1 cellular context compared by ENCODE assay signal in the genomic region with DNA sequence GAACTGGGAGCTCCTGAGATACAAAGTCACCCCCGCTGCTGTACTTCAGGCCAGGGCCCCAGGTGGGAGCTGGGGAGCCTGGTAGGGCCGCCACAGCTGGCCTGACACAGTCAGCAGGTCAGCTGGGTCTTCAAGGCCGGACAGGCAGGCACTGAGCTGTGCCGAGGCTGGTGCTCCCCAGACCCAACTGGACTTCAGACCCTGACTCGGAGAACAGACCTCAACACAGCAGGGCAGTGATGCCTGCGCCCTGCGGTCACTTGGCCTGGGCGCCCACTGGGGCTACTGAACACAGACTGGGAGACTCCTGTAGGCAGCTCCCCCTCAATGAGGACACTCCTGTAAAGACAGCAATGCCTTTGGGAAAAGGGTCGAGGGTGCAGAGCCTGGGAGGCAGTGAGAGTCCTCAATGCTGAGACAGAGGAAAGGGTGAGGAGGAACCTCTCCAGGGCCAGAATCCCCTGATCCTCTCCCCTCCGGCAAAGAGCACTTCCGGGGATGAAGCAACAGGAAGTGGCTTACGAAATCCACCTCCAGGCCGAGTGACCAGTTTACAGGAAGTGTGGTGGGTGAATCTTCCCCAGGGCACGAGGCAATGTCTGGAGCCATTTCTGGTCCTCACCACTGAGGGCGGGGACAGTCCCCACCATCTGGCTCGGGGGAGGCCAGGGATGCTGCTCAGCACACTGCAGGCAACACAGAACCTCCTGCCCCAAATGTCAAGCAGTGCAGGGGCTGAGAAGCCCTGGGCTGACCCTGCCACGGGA.
TF ChIP-seq lines count a peak whose summit lies in the region.

No MANE protein-coding gene starts in this region.

TF ChIP-seq in HepG2, 621 proteins besides CTCF, POLR2A, EP300 and RAD21 (continued from another document and continues in another):
- TF ChIP-seq, protein P1, sequence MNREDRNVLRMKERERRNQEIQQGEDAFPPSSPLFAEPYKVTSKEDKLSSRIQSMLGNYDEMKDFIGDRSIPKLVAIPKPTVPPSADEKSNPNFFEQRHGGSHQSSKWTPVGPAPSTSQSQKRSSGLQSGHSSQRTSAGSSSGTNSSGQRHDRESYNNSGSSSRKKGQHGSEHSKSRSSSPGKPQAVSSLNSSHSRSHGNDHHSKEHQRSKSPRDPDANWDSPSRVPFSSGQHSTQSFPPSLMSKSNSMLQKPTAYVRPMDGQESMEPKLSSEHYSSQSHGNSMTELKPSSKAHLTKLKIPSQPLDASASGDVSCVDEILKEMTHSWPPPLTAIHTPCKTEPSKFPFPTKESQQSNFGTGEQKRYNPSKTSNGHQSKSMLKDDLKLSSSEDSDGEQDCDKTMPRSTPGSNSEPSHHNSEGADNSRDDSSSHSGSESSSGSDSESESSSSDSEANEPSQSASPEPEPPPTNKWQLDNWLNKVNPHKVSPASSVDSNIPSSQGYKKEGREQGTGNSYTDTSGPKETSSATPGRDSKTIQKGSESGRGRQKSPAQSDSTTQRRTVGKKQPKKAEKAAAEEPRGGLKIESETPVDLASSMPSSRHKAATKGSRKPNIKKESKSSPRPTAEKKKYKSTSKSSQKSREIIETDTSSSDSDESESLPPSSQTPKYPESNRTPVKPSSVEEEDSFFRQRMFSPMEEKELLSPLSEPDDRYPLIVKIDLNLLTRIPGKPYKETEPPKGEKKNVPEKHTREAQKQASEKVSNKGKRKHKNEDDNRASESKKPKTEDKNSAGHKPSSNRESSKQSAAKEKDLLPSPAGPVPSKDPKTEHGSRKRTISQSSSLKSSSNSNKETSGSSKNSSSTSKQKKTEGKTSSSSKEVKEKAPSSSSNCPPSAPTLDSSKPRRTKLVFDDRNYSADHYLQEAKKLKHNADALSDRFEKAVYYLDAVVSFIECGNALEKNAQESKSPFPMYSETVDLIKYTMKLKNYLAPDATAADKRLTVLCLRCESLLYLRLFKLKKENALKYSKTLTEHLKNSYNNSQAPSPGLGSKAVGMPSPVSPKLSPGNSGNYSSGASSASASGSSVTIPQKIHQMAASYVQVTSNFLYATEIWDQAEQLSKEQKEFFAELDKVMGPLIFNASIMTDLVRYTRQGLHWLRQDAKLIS (CRISPR knock-in tag; IDR thresholded peaks at IDR 0.05) = no peak
- TF ChIP-seq TEAD3 (CRISPR knock-in tag; optimal IDR thresholded peaks at IDR 0.05; ENCODE audit: borderline replicate concordance) = peak; percentile 84
- TF ChIP-seq, protein P2, sequence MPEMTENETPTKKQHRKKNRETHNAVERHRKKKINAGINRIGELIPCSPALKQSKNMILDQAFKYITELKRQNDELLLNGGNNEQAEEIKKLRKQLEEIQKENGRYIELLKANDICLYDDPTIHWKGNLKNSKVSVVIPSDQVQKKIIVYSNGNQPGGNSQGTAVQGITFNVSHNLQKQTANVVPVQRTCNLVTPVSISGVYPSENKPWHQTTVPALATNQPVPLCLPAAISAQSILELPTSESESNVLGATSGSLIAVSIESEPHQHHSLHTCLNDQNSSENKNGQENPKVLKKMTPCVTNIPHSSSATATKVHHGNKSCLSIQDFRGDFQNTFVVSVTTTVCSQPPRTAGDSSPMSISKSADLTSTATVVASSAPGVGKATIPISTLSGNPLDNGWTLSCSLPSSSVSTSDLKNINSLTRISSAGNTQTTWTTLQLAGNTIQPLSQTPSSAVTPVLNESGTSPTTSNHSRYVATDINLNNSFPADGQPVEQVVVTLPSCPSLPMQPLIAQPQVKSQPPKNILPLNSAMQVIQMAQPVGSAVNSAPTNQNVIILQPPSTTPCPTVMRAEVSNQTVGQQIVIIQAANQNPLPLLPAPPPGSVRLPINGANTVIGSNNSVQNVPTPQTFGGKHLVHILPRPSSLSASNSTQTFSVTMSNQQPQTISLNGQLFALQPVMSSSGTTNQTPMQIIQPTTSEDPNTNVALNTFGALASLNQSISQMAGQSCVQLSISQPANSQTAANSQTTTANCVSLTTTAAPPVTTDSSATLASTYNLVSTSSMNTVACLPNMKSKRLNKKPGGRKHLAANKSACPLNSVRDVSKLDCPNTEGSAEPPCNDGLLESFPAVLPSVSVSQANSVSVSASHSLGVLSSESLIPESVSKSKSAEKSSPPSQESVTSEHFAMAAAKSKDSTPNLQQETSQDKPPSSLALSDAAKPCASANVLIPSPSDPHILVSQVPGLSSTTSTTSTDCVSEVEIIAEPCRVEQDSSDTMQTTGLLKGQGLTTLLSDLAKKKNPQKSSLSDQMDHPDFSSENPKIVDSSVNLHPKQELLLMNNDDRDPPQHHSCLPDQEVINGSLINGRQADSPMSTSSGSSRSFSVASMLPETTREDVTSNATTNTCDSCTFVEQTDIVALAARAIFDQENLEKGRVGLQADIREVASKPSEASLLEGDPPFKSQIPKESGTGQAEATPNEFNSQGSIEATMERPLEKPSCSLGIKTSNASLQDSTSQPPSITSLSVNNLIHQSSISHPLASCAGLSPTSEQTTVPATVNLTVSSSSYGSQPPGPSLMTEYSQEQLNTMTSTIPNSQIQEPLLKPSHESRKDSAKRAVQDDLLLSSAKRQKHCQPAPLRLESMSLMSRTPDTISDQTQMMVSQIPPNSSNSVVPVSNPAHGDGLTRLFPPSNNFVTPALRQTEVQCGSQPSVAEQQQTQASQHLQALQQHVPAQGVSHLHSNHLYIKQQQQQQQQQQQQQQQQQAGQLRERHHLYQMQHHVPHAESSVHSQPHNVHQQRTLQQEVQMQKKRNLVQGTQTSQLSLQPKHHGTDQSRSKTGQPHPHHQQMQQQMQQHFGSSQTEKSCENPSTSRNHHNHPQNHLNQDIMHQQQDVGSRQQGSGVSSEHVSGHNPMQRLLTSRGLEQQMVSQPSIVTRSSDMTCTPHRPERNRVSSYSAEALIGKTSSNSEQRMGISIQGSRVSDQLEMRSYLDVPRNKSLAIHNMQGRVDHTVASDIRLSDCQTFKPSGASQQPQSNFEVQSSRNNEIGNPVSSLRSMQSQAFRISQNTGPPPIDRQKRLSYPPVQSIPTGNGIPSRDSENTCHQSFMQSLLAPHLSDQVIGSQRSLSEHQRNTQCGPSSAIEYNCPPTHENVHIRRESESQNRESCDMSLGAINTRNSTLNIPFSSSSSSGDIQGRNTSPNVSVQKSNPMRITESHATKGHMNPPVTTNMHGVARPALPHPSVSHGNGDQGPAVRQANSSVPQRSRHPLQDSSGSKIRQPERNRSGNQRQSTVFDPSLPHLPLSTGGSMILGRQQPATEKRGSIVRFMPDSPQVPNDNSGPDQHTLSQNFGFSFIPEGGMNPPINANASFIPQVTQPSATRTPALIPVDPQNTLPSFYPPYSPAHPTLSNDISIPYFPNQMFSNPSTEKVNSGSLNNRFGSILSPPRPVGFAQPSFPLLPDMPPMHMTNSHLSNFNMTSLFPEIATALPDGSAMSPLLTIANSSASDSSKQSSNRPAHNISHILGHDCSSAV (CRISPR knock-in tag; IDR thresholded peaks at IDR 0.05; ENCODE audit: borderline replicate concordance) = peak; percentile 55; the same call in 1 of the 2 replicates
- peak; percentile 87 for TF ChIP-seq TARDBP (CRISPR knock-in tag; IDR thresholded peaks at IDR 0.05)
- no peak; the same call in 1 of the 2 replicates for TF ChIP-seq ZNF790 (CRISPR knock-in tag; IDR thresholded peaks at IDR 0.05; ENCODE audit: borderline replicate concordance)
- no peak for TF ChIP-seq ZNF33A (CRISPR knock-in tag; IDR thresholded peaks at IDR 0.05; ENCODE audit: borderline replicate concordance)
- no peak for TF ChIP-seq ZNF234 (CRISPR knock-in tag; conservative IDR thresholded peaks at IDR 0.05)
- TF ChIP-seq HIVEP1 (CRISPR knock-in tag; IDR thresholded peaks at IDR 0.05) = peak; percentile 73; the same call in 1 of the 2 replicates
- TF ChIP-seq, protein P3, sequence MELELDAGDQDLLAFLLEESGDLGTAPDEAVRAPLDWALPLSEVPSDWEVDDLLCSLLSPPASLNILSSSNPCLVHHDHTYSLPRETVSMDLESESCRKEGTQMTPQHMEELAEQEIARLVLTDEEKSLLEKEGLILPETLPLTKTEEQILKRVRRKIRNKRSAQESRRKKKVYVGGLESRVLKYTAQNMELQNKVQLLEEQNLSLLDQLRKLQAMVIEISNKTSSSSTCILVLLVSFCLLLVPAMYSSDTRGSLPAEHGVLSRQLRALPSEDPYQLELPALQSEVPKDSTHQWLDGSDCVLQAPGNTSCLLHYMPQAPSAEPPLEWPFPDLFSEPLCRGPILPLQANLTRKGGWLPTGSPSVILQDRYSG (CRISPR knock-in tag; IDR thresholded peaks at IDR 0.05) = no peak
- TF ChIP-seq NCOA2 (CRISPR knock-in tag; IDR thresholded peaks at IDR 0.05) = peak; percentile 88
- TF ChIP-seq PHF5A (CRISPR knock-in tag; IDR thresholded peaks at IDR 0.05; ENCODE audit: low read depth, unreplicated experiment) = peak; percentile 81
- no peak for TF ChIP-seq ARNT (IDR thresholded peaks at IDR 0.05)
- TF ChIP-seq ZNF766 (CRISPR knock-in tag; IDR thresholded peaks at IDR 0.05; ENCODE audit: borderline replicate concordance) = 0 out of 2 replicates have a peak, but pooled peaks have one; percentile 74
- peak; percentile 81; the same call in 1 of the 2 replicates for TF ChIP-seq ZFP1 (CRISPR knock-in tag; IDR thresholded peaks at IDR 0.05)
- peak; percentile 31; the same call in 1 of the 2 replicates for TF ChIP-seq HNF4G (IDR thresholded peaks at IDR 0.05; ENCODE audit: borderline replicate concordance, low read depth, low read length)
- TF ChIP-seq HNF4G (CRISPR knock-in tag; IDR thresholded peaks at IDR 0.05; ENCODE audit: borderline replicate concordance, low read depth) = peak; percentile 82
- no peak for TF ChIP-seq ZNF572 (CRISPR knock-in tag; IDR thresholded peaks at IDR 0.05)
- TF ChIP-seq SPEN (CRISPR knock-in tag; IDR thresholded peaks at IDR 0.05; ENCODE audit: low read depth) = peak; percentile 87
- no peak for TF ChIP-seq GPN1 (CRISPR knock-in tag; IDR thresholded peaks at IDR 0.05; ENCODE audit: borderline replicate concordance)
- TF ChIP-seq, protein P4, sequence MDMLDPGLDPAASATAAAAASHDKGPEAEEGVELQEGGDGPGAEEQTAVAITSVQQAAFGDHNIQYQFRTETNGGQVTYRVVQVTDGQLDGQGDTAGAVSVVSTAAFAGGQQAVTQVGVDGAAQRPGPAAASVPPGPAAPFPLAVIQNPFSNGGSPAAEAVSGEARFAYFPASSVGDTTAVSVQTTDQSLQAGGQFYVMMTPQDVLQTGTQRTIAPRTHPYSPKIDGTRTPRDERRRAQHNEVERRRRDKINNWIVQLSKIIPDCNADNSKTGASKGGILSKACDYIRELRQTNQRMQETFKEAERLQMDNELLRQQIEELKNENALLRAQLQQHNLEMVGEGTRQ (IDR thresholded peaks at IDR 0.05; ENCODE audit: low read depth, low read length) = no peak
- TF ChIP-seq, protein P4 (CRISPR knock-in tag; IDR thresholded peaks at IDR 0.05; ENCODE audit: borderline replicate concordance) = no peak
- no peak for TF ChIP-seq GLI4 (CRISPR knock-in tag; IDR thresholded peaks at IDR 0.05; ENCODE audit: borderline replicate concordance)
- TF ChIP-seq, protein P5, sequence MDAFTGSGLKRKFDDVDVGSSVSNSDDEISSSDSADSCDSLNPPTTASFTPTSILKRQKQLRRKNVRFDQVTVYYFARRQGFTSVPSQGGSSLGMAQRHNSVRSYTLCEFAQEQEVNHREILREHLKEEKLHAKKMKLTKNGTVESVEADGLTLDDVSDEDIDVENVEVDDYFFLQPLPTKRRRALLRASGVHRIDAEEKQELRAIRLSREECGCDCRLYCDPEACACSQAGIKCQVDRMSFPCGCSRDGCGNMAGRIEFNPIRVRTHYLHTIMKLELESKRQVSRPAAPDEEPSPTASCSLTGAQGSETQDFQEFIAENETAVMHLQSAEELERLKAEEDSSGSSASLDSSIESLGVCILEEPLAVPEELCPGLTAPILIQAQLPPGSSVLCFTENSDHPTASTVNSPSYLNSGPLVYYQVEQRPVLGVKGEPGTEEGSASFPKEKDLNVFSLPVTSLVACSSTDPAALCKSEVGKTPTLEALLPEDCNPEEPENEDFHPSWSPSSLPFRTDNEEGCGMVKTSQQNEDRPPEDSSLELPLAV (CRISPR knock-in tag; conservative IDR thresholded peaks at IDR 0.05; ENCODE audit: low read depth) = no peak
- peak; percentile 87 for TF ChIP-seq PHF21A (CRISPR knock-in tag; IDR thresholded peaks at IDR 0.05)
- TF ChIP-seq, protein P6, sequence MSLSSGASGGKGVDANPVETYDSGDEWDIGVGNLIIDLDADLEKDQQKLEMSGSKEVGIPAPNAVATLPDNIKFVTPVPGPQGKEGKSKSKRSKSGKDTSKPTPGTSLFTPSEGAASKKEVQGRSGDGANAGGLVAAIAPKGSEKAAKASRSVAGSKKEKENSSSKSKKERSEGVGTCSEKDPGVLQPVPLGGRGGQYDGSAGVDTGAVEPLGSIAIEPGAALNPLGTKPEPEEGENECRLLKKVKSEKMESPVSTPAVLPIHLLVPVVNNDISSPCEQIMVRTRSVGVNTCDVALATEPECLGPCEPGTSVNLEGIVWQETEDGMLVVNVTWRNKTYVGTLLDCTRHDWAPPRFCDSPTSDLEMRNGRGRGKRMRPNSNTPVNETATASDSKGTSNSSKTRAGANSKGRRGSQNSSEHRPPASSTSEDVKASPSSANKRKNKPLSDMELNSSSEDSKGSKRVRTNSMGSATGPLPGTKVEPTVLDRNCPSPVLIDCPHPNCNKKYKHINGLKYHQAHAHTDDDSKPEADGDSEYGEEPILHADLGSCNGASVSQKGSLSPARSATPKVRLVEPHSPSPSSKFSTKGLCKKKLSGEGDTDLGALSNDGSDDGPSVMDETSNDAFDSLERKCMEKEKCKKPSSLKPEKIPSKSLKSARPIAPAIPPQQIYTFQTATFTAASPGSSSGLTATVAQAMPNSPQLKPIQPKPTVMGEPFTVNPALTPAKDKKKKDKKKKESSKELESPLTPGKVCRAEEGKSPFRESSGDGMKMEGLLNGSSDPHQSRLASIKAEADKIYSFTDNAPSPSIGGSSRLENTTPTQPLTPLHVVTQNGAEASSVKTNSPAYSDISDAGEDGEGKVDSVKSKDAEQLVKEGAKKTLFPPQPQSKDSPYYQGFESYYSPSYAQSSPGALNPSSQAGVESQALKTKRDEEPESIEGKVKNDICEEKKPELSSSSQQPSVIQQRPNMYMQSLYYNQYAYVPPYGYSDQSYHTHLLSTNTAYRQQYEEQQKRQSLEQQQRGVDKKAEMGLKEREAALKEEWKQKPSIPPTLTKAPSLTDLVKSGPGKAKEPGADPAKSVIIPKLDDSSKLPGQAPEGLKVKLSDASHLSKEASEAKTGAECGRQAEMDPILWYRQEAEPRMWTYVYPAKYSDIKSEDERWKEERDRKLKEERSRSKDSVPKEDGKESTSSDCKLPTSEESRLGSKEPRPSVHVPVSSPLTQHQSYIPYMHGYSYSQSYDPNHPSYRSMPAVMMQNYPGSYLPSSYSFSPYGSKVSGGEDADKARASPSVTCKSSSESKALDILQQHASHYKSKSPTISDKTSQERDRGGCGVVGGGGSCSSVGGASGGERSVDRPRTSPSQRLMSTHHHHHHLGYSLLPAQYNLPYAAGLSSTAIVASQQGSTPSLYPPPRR (CRISPR knock-in tag; IDR thresholded peaks at IDR 0.05; ENCODE audit: borderline replicate concordance) = peak; percentile 81
